12 cellular contexts compared by ENCODE assay signal in genomic region chr20:50438986-50439407, GRCh38.
DNase-seq lines count a peak whose midpoint lies in the region; ATAC-seq lines count a peak whose summit lies in the region.
"Had no signal": no experiment of that assay in that cellular context is flagged by ENCODE, and none has a peak within 500 bp of the region (broad histone marks: within the 10 kb centered on the region; RNA-seq: fewer than 3 reads in every experiment).

No MANE protein-coding gene starts in this region.

- no peak overlapping the region for H3K27ac Mint-ChIP-seq in activated CD4-positive, alpha-beta T cell treated with anti-CD3 and anti-CD28 coated beads for 36 hours
- no peak overlapping the region for H3K27ac Mint-ChIP-seq in activated CD4-positive, alpha-beta T cell treated with anti-CD3 and anti-CD28 coated beads, Interleukin-2, amount 10 ng/mL, durations not matched to agents 24 days and 14 days

- no peaks in the 10 kb centered on the region for H3K36me3 Mint-ChIP-seq in activated CD4-positive, alpha-beta T cell treated with anti-CD3 and anti-CD28 coated beads for 36 hours (ENCODE audit: low read depth)
- no peaks in the 10 kb centered on the region for H3K36me3 Mint-ChIP-seq in activated CD4-positive, alpha-beta T cell treated with anti-CD3 and anti-CD28 coated beads, Interleukin-2, amount 10 ng/mL, durations not matched to agents 24 days and 14 days (ENCODE audit: low read depth)

- DNase-seq in activated CD4-positive, alpha-beta T cell treated with anti-CD3 and anti-CD28 coated beads for 36 hours, result peak; percentile 49
- no peak for DNase-seq in activated CD4-positive, alpha-beta T cell treated with anti-CD3 and anti-CD28 coated beads, Interleukin-2, amount 10 ng/mL, durations not matched to agents 24 days and 14 days
- peak; percentile 96 for DNase-seq in RKO (ENCODE audit: low spot score)
- DNase-seq in fibroblast of gingiva (ENCODE audit: low read depth), result peak; percentile 57
- DNase-seq in stimulated activated CD8-positive, alpha-beta memory T cell treated with anti-CD3 and anti-CD28 coated beads, Interleukin-4, amount 100 ng/mL, for 48 hours, result peak; percentile 75
- no peak for DNase-seq in NCI-H146 treated with DMSO at 0.1 percent for 48 hours (lab: John Stamatoyannopoulos, UW; ENCODE audit: unreplicated experiment)
- DNase-seq in UCSD-AML1 (lab: John Stamatoyannopoulos, UW; ENCODE audit: unreplicated experiment), result no peak
- DNase-seq in GF-D8 (lab: John Stamatoyannopoulos, UW), result no peak
- DNase-seq: activated effector memory CD4-positive, alpha-beta T cell treated with anti-CD3 and anti-CD28 coated beads, Interleukin-2, amount 50 U/mL, for 16 hours; thyroid gland had no signal

- no peak overlapping the region for H3K4me3 Mint-ChIP-seq in activated CD4-positive, alpha-beta T cell treated with anti-CD3 and anti-CD28 coated beads for 36 hours
- no peak overlapping the region for H3K4me3 Mint-ChIP-seq in activated CD4-positive, alpha-beta T cell treated with anti-CD3 and anti-CD28 coated beads, Interleukin-2, amount 10 ng/mL, durations not matched to agents 24 days and 14 days
- H3K4me3 Mint-ChIP-seq: T-helper 1 cell treated with Interleukin-12 subunit alpha and Interleukin-12 subunit beta and Interleukin-4 antibody, amounts not matched to agents 30 μg/mL and 1 μg/mL, for 36 hours had no signal

- POLR2A ChIA-PET in activated CD4-positive, alpha-beta T cell treated with anti-CD3 and anti-CD28 coated beads for 36 hours (lab: Charles Lee), result interaction anchor here (0.7 kb wide), 1 partner anchor 248 kb away, joined by 3 read pairs; the partner anchor contains the start of gene CEBPB

- intact Hi-C loops in activated CD4-positive, alpha-beta T cell treated with anti-CD3 and anti-CD28 coated beads for 36 hours (cut with DNase I, micrococcal nuclease), result no loop called here
- intact Hi-C loops in activated CD4-positive, alpha-beta T cell treated with anti-CD3 and anti-CD28 coated beads, Interleukin-2, amount 10 ng/mL, durations not matched to agents 24 days and 14 days (cut with micrococcal nuclease), result no loop called here

- H3K9me3 Mint-ChIP-seq in activated CD4-positive, alpha-beta T cell treated with anti-CD3 and anti-CD28 coated beads for 36 hours (ENCODE audit: low read depth), result no peaks in the 10 kb centered on the region
- no peaks in the 10 kb centered on the region for H3K9me3 Mint-ChIP-seq in activated CD4-positive, alpha-beta T cell treated with anti-CD3 and anti-CD28 coated beads, Interleukin-2, amount 10 ng/mL, durations not matched to agents 24 days and 14 days
- H3K9me3 Mint-ChIP-seq: T-helper 1 cell treated with Interleukin-12 subunit alpha and Interleukin-12 subunit beta and Interleukin-4 antibody, amounts not matched to agents 30 μg/mL and 1 μg/mL, for 36 hours had no signal

- ATAC-seq in activated CD4-positive, alpha-beta T cell treated with anti-CD3 and anti-CD28 coated beads for 36 hours, result peak; percentile 52
- ATAC-seq: GM12878 had no signal

- CTCF ChIA-PET in activated CD4-positive, alpha-beta T cell treated with anti-CD3 and anti-CD28 coated beads for 36 hours (lab: Charles Lee), result interaction anchor here (0.9 to 1.3 kb wide), 2 partner anchors 25 to 251 kb away, joined by 3 to 4 read pairs; no protein-coding TSS in a partner anchor

- H3K4me1 Mint-ChIP-seq in activated CD4-positive, alpha-beta T cell treated with anti-CD3 and anti-CD28 coated beads for 36 hours, result peaks cover 28% of the 10 kb centered on the region
- H3K4me1 Mint-ChIP-seq in activated CD4-positive, alpha-beta T cell treated with anti-CD3 and anti-CD28 coated beads, Interleukin-2, amount 10 ng/mL, durations not matched to agents 24 days and 14 days, result peaks cover 24% of the 10 kb centered on the region

- peaks cover 2% of the 10 kb centered on the region for H3K27me3 Mint-ChIP-seq in activated CD4-positive, alpha-beta T cell treated with anti-CD3 and anti-CD28 coated beads for 36 hours
- H3K27me3 Mint-ChIP-seq in activated CD4-positive, alpha-beta T cell treated with anti-CD3 and anti-CD28 coated beads, Interleukin-2, amount 10 ng/mL, durations not matched to agents 24 days and 14 days, result no peaks in the 10 kb centered on the region

Comparison
In these comparisons a context has a peak if more than half of its experiments do, and no peak if none do; other contexts are left out.
1. DNase-seq: peak in activated CD4-positive, alpha-beta T cell treated with anti-CD3 and anti-CD28 coated beads for 36 hours (single experiment), RKO (single experiment), fibroblast of gingiva (single experiment) and stimulated activated CD8-positive, alpha-beta memory T cell treated with anti-CD3 and anti-CD28 coated beads, Interleukin-4, amount 100 ng/mL, for 48 hours (single experiment); none in activated CD4-positive, alpha-beta T cell treated with anti-CD3 and anti-CD28 coated beads, Interleukin-2, amount 10 ng/mL, durations not matched to agents 24 days and 14 days (single experiment), NCI-H146 treated with DMSO at 0.1 percent for 48 hours (single experiment), UCSD-AML1 (single experiment) and GF-D8 (single experiment).